In the genomic region with DNA sequence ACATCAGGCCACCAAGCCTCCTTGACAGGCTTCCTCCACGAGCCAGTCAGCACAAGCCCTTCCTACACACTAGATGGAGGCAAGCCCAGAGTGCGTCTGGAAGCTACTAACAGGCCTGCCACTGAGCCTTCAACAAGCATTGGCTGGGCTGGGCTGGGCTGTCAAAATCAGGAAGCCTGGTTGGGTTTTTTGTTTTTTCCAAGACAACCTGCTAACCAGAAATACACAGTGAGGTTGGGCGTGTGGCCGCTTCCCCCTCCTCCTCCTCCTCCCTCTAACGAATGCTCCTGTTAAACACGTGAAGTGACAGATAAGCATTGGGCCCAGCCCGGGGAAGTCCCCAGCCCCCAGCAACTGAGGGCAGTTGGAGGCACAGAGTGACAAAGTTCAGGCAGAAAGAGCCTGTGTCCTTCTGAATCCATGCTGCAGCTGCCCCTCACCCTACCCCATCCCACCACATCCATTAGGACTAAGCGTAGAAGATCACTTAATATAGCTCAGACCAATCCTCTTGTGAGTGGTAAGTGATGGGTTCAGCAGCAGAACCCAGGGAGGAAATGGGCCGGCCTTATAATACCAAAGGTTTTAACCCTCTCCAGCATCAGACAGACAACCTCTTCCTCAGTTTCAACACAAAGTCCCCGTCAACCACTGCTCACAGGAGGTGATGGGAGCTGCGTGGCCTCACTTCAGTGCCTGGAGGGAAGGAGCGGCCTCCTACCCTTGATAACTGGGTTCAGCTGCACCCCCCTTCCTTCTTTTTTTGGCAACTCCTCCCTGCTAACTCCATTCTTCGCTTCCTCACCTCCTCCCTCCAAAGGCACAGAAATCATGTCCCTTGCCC, we compare ENCODE assay signal across 8 cellular contexts. TPM values are rescaled to one million over a fixed set of nuclear protein-coding genes. Genes with fewer than 3 reads are reported as not detected.
DNase-seq lines count a peak whose midpoint lies in the region; ATAC-seq and TF ChIP-seq lines count a peak whose summit lies in the region.

No MANE protein-coding gene starts in this region.

- WGBS in tibial nerve, 2 donors, result 22 to 28% methylated on average over 12 to 13 of the region's 13 CpGs

- no peaks in the 10 kb centered on the region for H3K9me3 Mint-ChIP-seq in activated T-helper 1 cell treated with anti-CD3 and anti-CD28 coated beads, Interleukin-12 subunit alpha, Interleukin-12 subunit beta, Interleukin-2, Interleukin-4 antibody, amounts not matched to agents 30 ng/mL and 10 ng/mL and 1 ng/mL, durations not matched to agents 14 hours and 24 hours and 36 hours

- H3K4me1 ChIP-seq in NT2/D1 (ENCODE audit: insufficient read depth, insufficient read length), result peaks cover 16% of the 10 kb centered on the region
- peaks cover 0 to 34% (median 25%) of the 10 kb centered on the region in 4 donors for H3K4me1 ChIP-seq in tibial nerve

- peak overlapping the region; percentile 29 for H3K9ac ChIP-seq in NT2/D1 (ENCODE audit: insufficient read length, low read depth)

- peak; percentile 60 for DNase-seq in GM10248 (ENCODE audit: extremely low spot score)
- no peak for DNase-seq in NT2/D1 (ENCODE audit: low read depth, low spot score)
- peak; percentile 86 for DNase-seq in activated T-helper 1 cell treated with anti-CD3 and anti-CD28 coated beads, Interleukin-12 subunit alpha, Interleukin-12 subunit beta, Interleukin-2, Interleukin-4 antibody, amounts not matched to agents 30 ng/mL and 10 ng/mL and 1 ng/mL, durations not matched to agents 14 hours and 24 hours and 36 hours (ENCODE audit: low spot score)
- peak; percentile 45 for DNase-seq in germinal center (ENCODE audit: low spot score)
- DNase-seq in posterior cingulate gyrus, result peak in 8 of 10 donors; percentile 30 to 91 (median 34)
- peak; percentile 62 to 81 for DNase-seq in tibial nerve (ENCODE audit: low spot score in 2 of 2)

- H3K9me3 ChIP-seq in NT2/D1 (ENCODE audit: insufficient read depth, low read length), result peaks cover 9% of the 10 kb centered on the region; the same call in 1 of the 2 replicates
- H3K9me3 ChIP-seq in tibial nerve, result peaks cover 0 to 10% (median 0%) of the 10 kb centered on the region in 4 donors

- POLR2A ChIA-PET in GM10248 (lab: Yijun Ruan, JAX), result interaction anchor here (0.7 to 1.2 kb wide), 2 partner anchors 12 to 687 kb away, joined by 4 to 6 read pairs; no protein-coding TSS in a partner anchor

- TF ChIP-seq POLR2A in tibial nerve (IDR thresholded peaks at IDR 0.05), result peak in 1 of 2 donors; percentile 38

- H3K27ac ChIP-seq in tibial nerve, result peak overlapping the region; percentile 58 to 90 (median 87)

- peak in 1 of 2 donors; percentile 44 for TF ChIP-seq EP300 in tibial nerve (IDR thresholded peaks at IDR 0.05)

- intact Hi-C loops in activated T-helper 1 cell treated with anti-CD3 and anti-CD28 coated beads, Interleukin-12 subunit alpha, Interleukin-12 subunit beta, Interleukin-2, Interleukin-4 antibody, amounts not matched to agents 30 ng/mL and 10 ng/mL and 1 ng/mL, durations not matched to agents 14 hours and 24 hours and 36 hours (cut with micrococcal nuclease), result loop anchor here (1.0 to 5.0 kb wide), 13 partner anchors 10 to 561 kb away; no protein-coding TSS in a partner anchor
- intact Hi-C loops in posterior cingulate gyrus (cut with DNase I), result no loop called here

- H3K36me3 ChIP-seq in NT2/D1 (ENCODE audit: insufficient read depth, insufficient read length, low read length) (no peaks in the 10 kb centered on the region), tibial nerve (peaks cover 0 to 9% (median 0%) of the 10 kb centered on the region in 3 donors)

- CTCF ChIA-PET in GM10248 (lab: Yijun Ruan, JAX), result interaction anchor here (0.8 to 2.4 kb wide), 10 partner anchors 8 to 156 kb away, joined by 3 to 9 read pairs (median 4); no protein-coding TSS in a partner anchor

- peak overlapping the region; percentile 100 for H3K4me3 Mint-ChIP-seq in activated T-helper 1 cell treated with anti-CD3 and anti-CD28 coated beads, Interleukin-12 subunit alpha, Interleukin-12 subunit beta, Interleukin-2, Interleukin-4 antibody, amounts not matched to agents 30 ng/mL and 10 ng/mL and 1 ng/mL, durations not matched to agents 14 hours and 24 hours and 36 hours

- peaks cover 9% of the 10 kb centered on the region for H3K27me3 Mint-ChIP-seq in activated T-helper 1 cell treated with anti-CD3 and anti-CD28 coated beads, Interleukin-12 subunit alpha, Interleukin-12 subunit beta, Interleukin-2, Interleukin-4 antibody, amounts not matched to agents 30 ng/mL and 10 ng/mL and 1 ng/mL, durations not matched to agents 14 hours and 24 hours and 36 hours (ENCODE audit: insufficient read depth)

- H3K27me3 ChIP-seq in NT2/D1 (ENCODE audit: insufficient read depth, insufficient read length), result peaks cover 27% of the 10 kb centered on the region
- peaks cover 0 to 5% of the 10 kb centered on the region in 2 donors for H3K27me3 ChIP-seq in tibial nerve

- ATAC-seq in HG02678 (IDR thresholded peaks at IDR 0.05; ENCODE audit: unreplicated experiment), result peak; percentile 42
- ATAC-seq in HG03039 (IDR thresholded peaks at IDR 0.05; ENCODE audit: unreplicated experiment), result no peak

- H3K4me3 ChIP-seq in NT2/D1 (ENCODE audit: insufficient read length, low read depth) (no peak overlapping the region), tibial nerve (peak overlapping the region in 3 of 4 donors; percentile 29 to 58 (median 55))

- TF ChIP-seq CTCF in GM10248 (IDR thresholded peaks at IDR 0.05; ENCODE audit: control extremely low read depth, extremely low read depth, low read depth, missing control alignments) (no peak), tibial nerve (IDR thresholded peaks at IDR 0.05) (no peak)

- H3K27ac Mint-ChIP-seq in activated T-helper 1 cell treated with anti-CD3 and anti-CD28 coated beads, Interleukin-12 subunit alpha, Interleukin-12 subunit beta, Interleukin-2, Interleukin-4 antibody, amounts not matched to agents 30 ng/mL and 10 ng/mL and 1 ng/mL, durations not matched to agents 14 hours and 24 hours and 36 hours, result peak overlapping the region; percentile 100

- peaks cover 39% of the 10 kb centered on the region for H3K36me3 Mint-ChIP-seq in activated T-helper 1 cell treated with anti-CD3 and anti-CD28 coated beads, Interleukin-12 subunit alpha, Interleukin-12 subunit beta, Interleukin-2, Interleukin-4 antibody, amounts not matched to agents 30 ng/mL and 10 ng/mL and 1 ng/mL, durations not matched to agents 14 hours and 24 hours and 36 hours (ENCODE audit: low read depth)

- H3K4me1 Mint-ChIP-seq in activated T-helper 1 cell treated with anti-CD3 and anti-CD28 coated beads, Interleukin-12 subunit alpha, Interleukin-12 subunit beta, Interleukin-2, Interleukin-4 antibody, amounts not matched to agents 30 ng/mL and 10 ng/mL and 1 ng/mL, durations not matched to agents 14 hours and 24 hours and 36 hours (ENCODE audit: low read depth), result peaks cover 63% of the 10 kb centered on the region

RNA-seq across cellular contexts. Expression of gene NFATC2, which starts 1.1 kb away (rescaled TPM):
- 84.0 and 86.4 TPM in 2 replicates for total RNA-seq in activated T-helper 1 cell treated with anti-CD3 and anti-CD28 coated beads, Interleukin-12 subunit alpha, Interleukin-12 subunit beta, Interleukin-2, Interleukin-4 antibody, amounts not matched to agents 30 ng/mL and 10 ng/mL and 1 ng/mL, durations not matched to agents 14 hours and 24 hours and 36 hours
- 10 to 100 TPM in 1 of 4 donors, 1 to 10 TPM in 3; 6.0 to 11.5 (median 7.7) TPM for total RNA-seq in tibial nerve
